In the genomic region with DNA sequence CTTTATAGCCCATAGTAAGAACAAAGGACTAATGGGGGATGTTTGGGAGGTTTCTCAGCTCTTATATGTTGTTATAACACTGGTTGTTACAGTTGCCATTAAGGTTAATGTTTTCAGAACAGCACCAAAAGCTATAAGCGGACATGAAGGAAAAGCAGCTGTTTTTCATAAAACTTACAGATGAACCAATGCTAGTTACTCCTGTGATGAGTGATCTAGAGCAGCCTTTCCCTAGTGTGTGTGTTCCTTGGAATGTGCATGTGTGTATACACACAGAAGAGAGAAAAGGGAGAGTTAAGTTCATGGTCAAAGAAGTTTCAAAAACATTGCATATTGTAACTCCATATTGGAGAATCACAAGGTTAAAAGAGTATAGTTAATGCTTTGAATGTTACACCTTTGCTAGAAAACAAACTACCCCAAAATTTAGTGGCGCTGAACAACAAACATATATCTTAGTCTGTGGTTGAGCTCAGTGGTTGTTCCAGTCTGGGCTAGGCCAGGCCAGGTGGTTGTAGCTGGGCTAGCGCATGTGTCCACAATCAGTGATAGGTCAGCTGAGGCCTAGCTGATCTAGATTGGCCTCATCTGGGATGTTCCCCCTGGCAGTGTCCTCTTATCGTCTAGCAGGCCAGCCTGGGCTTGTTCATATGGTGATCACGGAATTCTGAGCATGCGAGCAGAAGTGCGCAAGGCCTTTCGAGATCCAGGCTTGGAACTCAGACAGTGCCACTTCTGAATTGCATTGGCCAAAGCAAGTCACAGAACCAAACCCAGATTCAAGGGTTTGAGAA, we compare ENCODE assay signal across 1 cellular context.
TF ChIP-seq lines count a peak whose summit lies in the region.

No MANE protein-coding gene starts in this region.

TF ChIP-seq in SK-N-SH treated with all-trans-retinoic acid at 6 μM for 48 hours, 23 proteins besides CTCF, POLR2A, EP300 and RAD21 (continued from another document):
- TF ChIP-seq, protein P1, sequence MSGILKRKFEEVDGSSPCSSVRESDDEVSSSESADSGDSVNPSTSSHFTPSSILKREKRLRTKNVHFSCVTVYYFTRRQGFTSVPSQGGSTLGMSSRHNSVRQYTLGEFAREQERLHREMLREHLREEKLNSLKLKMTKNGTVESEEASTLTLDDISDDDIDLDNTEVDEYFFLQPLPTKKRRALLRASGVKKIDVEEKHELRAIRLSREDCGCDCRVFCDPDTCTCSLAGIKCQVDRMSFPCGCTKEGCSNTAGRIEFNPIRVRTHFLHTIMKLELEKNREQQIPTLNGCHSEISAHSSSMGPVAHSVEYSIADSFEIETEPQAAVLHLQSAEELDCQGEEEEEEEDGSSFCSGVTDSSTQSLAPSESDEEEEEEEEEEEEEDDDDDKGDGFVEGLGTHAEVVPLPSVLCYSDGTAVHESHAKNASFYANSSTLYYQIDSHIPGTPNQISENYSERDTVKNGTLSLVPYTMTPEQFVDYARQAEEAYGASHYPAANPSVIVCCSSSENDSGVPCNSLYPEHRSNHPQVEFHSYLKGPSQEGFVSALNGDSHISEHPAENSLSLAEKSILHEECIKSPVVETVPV (CRISPR knock-in tag; IDR thresholded peaks at IDR 0.05) = no peak
- TF ChIP-seq TOX (CRISPR knock-in tag; IDR thresholded peaks at IDR 0.05; ENCODE audit: borderline replicate concordance) (no peak), OSR1 (CRISPR knock-in tag; IDR thresholded peaks at IDR 0.05) (no peak)
- TF ChIP-seq, protein P2, sequence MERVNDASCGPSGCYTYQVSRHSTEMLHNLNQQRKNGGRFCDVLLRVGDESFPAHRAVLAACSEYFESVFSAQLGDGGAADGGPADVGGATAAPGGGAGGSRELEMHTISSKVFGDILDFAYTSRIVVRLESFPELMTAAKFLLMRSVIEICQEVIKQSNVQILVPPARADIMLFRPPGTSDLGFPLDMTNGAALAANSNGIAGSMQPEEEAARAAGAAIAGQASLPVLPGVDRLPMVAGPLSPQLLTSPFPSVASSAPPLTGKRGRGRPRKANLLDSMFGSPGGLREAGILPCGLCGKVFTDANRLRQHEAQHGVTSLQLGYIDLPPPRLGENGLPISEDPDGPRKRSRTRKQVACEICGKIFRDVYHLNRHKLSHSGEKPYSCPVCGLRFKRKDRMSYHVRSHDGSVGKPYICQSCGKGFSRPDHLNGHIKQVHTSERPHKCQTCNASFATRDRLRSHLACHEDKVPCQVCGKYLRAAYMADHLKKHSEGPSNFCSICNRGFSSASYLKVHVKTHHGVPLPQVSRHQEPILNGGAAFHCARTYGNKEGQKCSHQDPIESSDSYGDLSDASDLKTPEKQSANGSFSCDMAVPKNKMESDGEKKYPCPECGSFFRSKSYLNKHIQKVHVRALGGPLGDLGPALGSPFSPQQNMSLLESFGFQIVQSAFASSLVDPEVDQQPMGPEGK (CRISPR knock-in tag; IDR thresholded peaks at IDR 0.05; ENCODE audit: borderline replicate concordance) = no peak
